In genomic region chr6:145813285-145814034, GRCh38 we compare ENCODE assay signal across 8 cellular contexts. TPM values are rescaled to one million over a fixed set of nuclear protein-coding genes. Genes with fewer than 3 reads are reported as not detected.
DNase-seq lines count a peak whose midpoint lies in the region; ATAC-seq and TF ChIP-seq lines count a peak whose summit lies in the region.

No MANE protein-coding gene starts in this region.

- H3K27me3 ChIP-seq in foreskin keratinocyte: no peaks in the 10 kb centered on the region
- no peaks in the 10 kb centered on the region for H3K27me3 ChIP-seq in psoas muscle (ENCODE audit: insufficient read depth in 3 of 3, low read length in 2 of 3)

- H3K36me3 ChIP-seq in psoas muscle (ENCODE audit: insufficient read depth in 1 of 2, low read depth in 1 of 2): no peaks in the 10 kb centered on the region

- peak overlapping the region; percentile 91 for H3K4me3 ChIP-seq in WI38 (ENCODE audit: low read depth, low read length)
- H3K4me3 ChIP-seq in psoas muscle: peak overlapping the region; percentile 84

- H3K9me3 ChIP-seq in psoas muscle: no peaks in the 10 kb centered on the region

- peak; percentile 2 for ATAC-seq in foreskin keratinocyte
- peak in 1 of 4 donors; percentile 0 for ATAC-seq in psoas muscle
- no peak for ATAC-seq in HG02981 (IDR thresholded peaks at IDR 0.05; ENCODE audit: unreplicated experiment)
- ATAC-seq in GM21529 (IDR thresholded peaks at IDR 0.05; ENCODE audit: unreplicated experiment): no peak

- TF ChIP-seq CTCF in WI38 (IDR thresholded peaks at IDR 0.05; ENCODE audit: low read depth, low read length) (no peak), foreskin keratinocyte (conservative IDR thresholded peaks at IDR 0.05) (no peak), psoas muscle (IDR thresholded peaks at IDR 0.05) (no peak)

- DNase-seq in NCI-H345 (lab: John Stamatoyannopoulos, UW) (peak; percentile 35), NCI-H345 treated with DMSO at 0.1 percent for 48 hours (lab: John Stamatoyannopoulos, UW; ENCODE audit: unreplicated experiment) (no peak), HT1080 (ENCODE audit: low read depth) (peak; percentile 74), foreskin keratinocyte (peak; percentile 14 to 39), psoas muscle (no peak)

- intact Hi-C loops in psoas muscle (cut with DNase I): loop anchor here in 1 of 2 donors (2.0 kb wide), 2 partner anchors 79 to 151 kb away; partner anchors contain the start of genes EPM2A and SHPRH

- H3K4me1 ChIP-seq in foreskin keratinocyte (no peaks in the 10 kb centered on the region), psoas muscle (peaks cover 57% of the 10 kb centered on the region)

- H3K27ac ChIP-seq in foreskin keratinocyte (peak overlapping the region; percentile 61), psoas muscle (peak overlapping the region; percentile 98)

- WGBS in psoas muscle, 3 donors: 3 to 4% (median 4%) methylated on average over 12 of the region's 12 CpGs

RNA-seq across cellular contexts. Expression of gene FBXO30, which starts 1.1 kb away (rescaled TPM):
- total RNA-seq in HT1080 (2014; rRNA removed; shearing (Covaris generic)): 4.1 and 7.2 TPM in 2 replicates
- polyA plus RNA-seq in HT1080 (2015; cell fraction: cytosol; rRNA removed): 6.6 and 7.9 TPM in 2 replicates
- 9.2 and 9.6 TPM in 2 replicates for polyA plus RNA-seq in HT1080 (2015; cell fraction: nucleus; rRNA removed)
- total RNA-seq in foreskin keratinocyte: 8.4 and 8.8 TPM in 2 replicates
- 1.9 and 2.1 TPM in 2 replicates for polyA plus RNA-seq in foreskin keratinocyte
- 10 to 100 TPM; 11.3 to 75.4 (median 20.5) TPM for total RNA-seq in psoas muscle
- 10 to 100 TPM; 11.2 to 18.6 (median 13.5) TPM for polyA plus RNA-seq in psoas muscle

Comparison
In these comparisons a context has a peak if more than half of its experiments do, and no peak if none do; other contexts are left out.
1. DNase-seq: peak in NCI-H345 (single experiment), HT1080 (single experiment) and foreskin keratinocyte (2 of 2); none in NCI-H345 treated with DMSO at 0.1 percent for 48 hours (single experiment) and psoas muscle (0 of 2).